Comparison of ENCODE assay signal across 17 cellular contexts in the genomic region with DNA sequence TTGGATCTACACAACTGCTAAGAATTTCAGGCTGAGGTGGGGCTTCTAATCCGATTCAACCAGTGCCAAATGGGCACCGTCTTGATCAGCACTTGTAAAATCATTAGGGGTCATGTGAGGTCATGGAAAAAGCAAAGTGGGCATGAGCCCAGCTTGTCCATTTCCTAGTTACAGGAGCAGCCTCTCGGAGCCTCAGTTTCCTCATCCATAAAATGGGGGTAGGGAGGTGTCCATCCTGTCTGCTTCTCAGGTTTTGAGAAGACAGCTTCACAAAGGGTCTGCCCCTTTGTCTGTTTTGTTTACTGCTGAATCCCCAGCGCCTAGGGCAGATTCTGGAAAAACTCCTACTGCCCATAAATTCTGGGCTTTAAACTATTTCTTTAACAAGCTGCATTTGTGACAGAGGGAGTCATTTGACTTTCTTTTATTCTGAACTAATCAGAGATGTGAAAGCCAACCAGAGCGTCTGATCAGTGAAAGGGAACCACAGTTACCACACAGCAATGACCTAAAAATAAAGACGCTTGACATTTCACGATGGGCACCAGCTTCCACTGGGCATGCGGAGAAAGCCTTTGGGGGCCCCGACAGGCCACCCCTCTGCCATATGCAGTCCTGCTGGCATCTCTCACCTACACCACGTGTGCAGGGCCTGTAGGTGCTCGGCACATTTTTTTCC. TPM values are rescaled to one million over a fixed set of nuclear protein-coding genes. Genes with fewer than 3 reads are reported as not detected.
DNase-seq lines count a peak whose midpoint lies in the region; ATAC-seq and TF ChIP-seq lines count a peak whose summit lies in the region.
"Had no signal": no experiment of that assay in that cellular context is flagged by ENCODE, and none has a peak within 500 bp of the region (broad histone marks: within the 10 kb centered on the region; RNA-seq: fewer than 3 reads in every experiment).

No MANE protein-coding gene starts in this region.

- H3K9me3 ChIP-seq in cardiac muscle cell (ENCODE audit: low read depth): no peaks in the 10 kb centered on the region
- no peaks in the 10 kb centered on the region for H3K9me3 ChIP-seq in breast epithelium
- H3K9me3 ChIP-seq: esophagus muscularis mucosa, sigmoid colon, stomach had no signal

- no peaks in the 10 kb centered on the region for H3K27me3 ChIP-seq in cardiac muscle cell
- no peaks in the 10 kb centered on the region for H3K27me3 ChIP-seq in breast epithelium
- H3K27me3 ChIP-seq: esophagus muscularis mucosa, sigmoid colon, stomach had no signal

- H3K4me3 ChIP-seq in cardiac muscle cell: no peak overlapping the region
- H3K4me3 ChIP-seq in breast epithelium: no peak overlapping the region
- H3K4me3 ChIP-seq: esophagus muscularis mucosa, sigmoid colon, stomach had no signal

- H3K36me3 ChIP-seq in cardiac muscle cell: peaks cover 3% of the 10 kb centered on the region
- no peaks in the 10 kb centered on the region for H3K36me3 ChIP-seq in breast epithelium

- no peak for ATAC-seq in Right ventricle myocardium inferior
- ATAC-seq: activated T-cell treated with anti-CD3 and anti-CD28 coated beads, Interleukin-2, amount 50 U/mL, for 4 hours had no signal

- intact Hi-C loops in Right ventricle myocardium inferior (cut with DNase I) (no loop called here), breast epithelium (cut with DNase I; ENCODE audit: low total_unique reads) (no loop called here)

- no peak for TF ChIP-seq POLR2A in breast epithelium (IDR thresholded peaks at IDR 0.05)

- DNase-seq in cardiac muscle cell (ENCODE audit: low read depth in 1 of 2, low spot score in 1 of 2) (no peak), Right ventricle myocardium inferior (ENCODE audit: missing footprints) (no peak), MV-4-11 (lab: John Stamatoyannopoulos, UW) (peak; percentile 64), foreskin melanocyte (peak; percentile 84), breast epithelium (ENCODE audit: low spot score in 2 of 2) (no peak), AML-193 (lab: John Stamatoyannopoulos, UW) (no peak)
- no peak for DNase-seq in activated effector memory CD4-positive, alpha-beta T cell treated with anti-CD3 and anti-CD28 coated beads, Interleukin-2, amount 50 U/mL, for 16 hours
- DNase-seq: activated CD4-positive, alpha-beta memory T cell treated with anti-CD3 and anti-CD28 coated beads for 36 hours; activated T-cell treated with anti-CD3 and anti-CD28 coated beads, Interleukin-2, amount 50 U/mL, for 4 hours; Calu3; glutamatergic neuron; NCI-H1436; sigmoid colon; stomach had no signal

- TF ChIP-seq CTCF in cardiac muscle cell (IDR thresholded peaks at IDR 0.05; ENCODE audit: low read depth, low read length) (no peak), breast epithelium (IDR thresholded peaks at IDR 0.05) (no peak)

- H3K4me1 ChIP-seq in cardiac muscle cell (ENCODE audit: low read depth): peaks cover 17% of the 10 kb centered on the region
- peaks cover 0 to 5% of the 10 kb centered on the region in 2 donors for H3K4me1 ChIP-seq in breast epithelium

- peak overlapping the region; percentile 69 for H3K27ac ChIP-seq in cardiac muscle cell
- peak overlapping the region; percentile 33 for H3K27ac ChIP-seq in temporal lobe (ENCODE audit: low read depth, low read length)
- H3K27ac ChIP-seq in breast epithelium: no peak overlapping the region
- H3K27ac ChIP-seq: esophagus muscularis mucosa, VCaP had no signal

RNA-seq across cellular contexts. Expression of a gene that starts 38.8 kb away (rescaled TPM):
- 90.6 and 116 TPM in 2 replicates for total RNA-seq in cardiac muscle cell
- polyA plus RNA-seq in cardiac muscle cell: 52.9 and 65.4 TPM in 2 replicates
- 18.6 TPM for total RNA-seq in Right ventricle myocardium inferior
- total RNA-seq in temporal lobe: 39.8 TPM
- total RNA-seq in breast epithelium: 10 to 100 TPM in 2 of 3 donors, 1 to 10 TPM in 1; 8.2 to 21.7 (median 20.0) TPM

Comparison
In these comparisons a context has a peak if more than half of its experiments do, and no peak if none do; other contexts are left out.
1. DNase-seq: peak in MV-4-11 (single experiment) and foreskin melanocyte (single experiment); none in cardiac muscle cell (0 of 2), Right ventricle myocardium inferior (single experiment), breast epithelium (0 of 2), activated effector memory CD4-positive, alpha-beta T cell treated with anti-CD3 and anti-CD28 coated beads, Interleukin-2, amount 50 U/mL, for 16 hours (single experiment) and AML-193 (0 of 2).
2. H3K27ac ChIP-seq: peak in cardiac muscle cell (single experiment) and temporal lobe (single experiment); none in breast epithelium (0 of 2).